ENCODE assay signal across 7 cellular contexts in genomic region chr6:2909051-2909606, GRCh38. TPM values are rescaled to one million over a fixed set of nuclear protein-coding genes. Genes with fewer than 3 reads are reported as not detected.
A peak's percentile ranks its signal among the peaks of the same experiment; 100 is the strongest.
DNase-seq lines count a peak whose midpoint lies in the region; ATAC-seq, FAIRE-seq and TF ChIP-seq lines count a peak whose summit lies in the region.
"Not testable (repeated sequence)": the region's sequence is repeated elsewhere in the genome, so short reads cannot be mapped to it uniquely, and the experiment has no call there.

No MANE protein-coding gene starts in this region.

- H2AFZ ChIP-seq in GM23338: peak overlapping the region; percentile 16; the same call in 1 of the 2 replicates
- not testable (repeated sequence) for H2AFZ ChIP-seq in astrocyte (ENCODE audit: low read depth, low read length)

- CTCF ChIA-PET in activated B cell treated with CpG ODN at 0.5 μM for 24 hours (lab: Charles Lee): interaction anchor here (0.6 kb wide), 1 partner anchor 64 kb away, joined by 3 read pairs; no protein-coding TSS in a partner anchor

- FAIRE-seq in astrocyte (lab: Jason Lieb, UNC): not testable (repeated sequence)

- not testable (repeated sequence) for ATAC-seq in GM23338; activated B cell treated with CpG ODN at 0.5 μM for 24 hours (ENCODE audit: low read depth); left lobe of liver; naive B cell (ENCODE audit: low read depth in 2 of 2)

- H3K36me3 ChIP-seq in GM23338 (ENCODE audit: insufficient read depth); astrocyte (ENCODE audit: insufficient read depth, low read length): not testable (repeated sequence)

- intact Hi-C loops in activated B cell treated with CpG ODN at 0.5 μM for 24 hours (cut with micrococcal nuclease): not testable (repeated sequence)

- POLR2A ChIA-PET in activated B cell treated with CpG ODN at 0.5 μM for 24 hours (lab: Charles Lee): interaction anchor here (1.0 to 2.6 kb wide), 4 partner anchors 11 to 80 kb away, joined by 4 to 8 read pairs (median 6); no protein-coding TSS in a partner anchor

- H3K4me2 ChIP-seq in GM23338: peak overlapping the region; percentile 51
- not testable (repeated sequence) for H3K4me2 ChIP-seq in astrocyte (ENCODE audit: low read length)

- not testable (repeated sequence) for H3K36me3 Mint-ChIP-seq in GM23338 (ENCODE audit: low read depth); activated B cell treated with CpG ODN at 0.5 μM for 24 hours (ENCODE audit: low read depth); astrocyte (ENCODE audit: low read depth, unreplicated experiment); naive B cell

- not testable (repeated sequence) for H3K9ac ChIP-seq in astrocyte (ENCODE audit: low read length)

- H3K4me1 ChIP-seq in GM23338 (ENCODE audit: insufficient read depth): peaks cover 34% of the 10 kb centered on the region
- not testable (repeated sequence) for H3K4me1 ChIP-seq in astrocyte (ENCODE audit: insufficient read depth, low read length)

- not testable (repeated sequence) for H3K9me3 ChIP-seq in astrocyte (ENCODE audit: insufficient read depth, low read depth, low read length)

- H3K27ac Mint-ChIP-seq in GM23338: not testable (repeated sequence)
- H3K27ac Mint-ChIP-seq in activated B cell treated with CpG ODN at 0.5 μM for 24 hours (peak overlapping the region; percentile 42), astrocyte (ENCODE audit: unreplicated experiment) (peak overlapping the region; percentile 21), naive B cell (peak overlapping the region in 4 of 6 donors; percentile 87 to 93 (median 88))

- not testable (repeated sequence) for H3K79me2 ChIP-seq in GM23338 (replicated peaks; ENCODE audit: insufficient read depth); astrocyte (ENCODE audit: insufficient read depth, low read length)

- TF ChIP-seq CTCF in GM23338 (conservative IDR thresholded peaks at IDR 0.05; ENCODE audit: low read depth in 2 of 2); activated B cell treated with CpG ODN at 0.5 μM for 24 hours (IDR thresholded peaks at IDR 0.05); astrocyte (IDR thresholded peaks at IDR 0.05; ENCODE audit: insufficient read depth, low read depth, low read length): not testable (repeated sequence)

- not testable (repeated sequence) for H3K4me3 Mint-ChIP-seq in GM23338; activated B cell treated with CpG ODN at 0.5 μM for 24 hours; astrocyte (ENCODE audit: unreplicated experiment)
- H3K4me3 Mint-ChIP-seq in naive B cell: peak overlapping the region in 6 of 8 donors; percentile 26 to 69 (median 45)

- peak overlapping the region; percentile 83 for H3K27ac ChIP-seq in GM23338 (ENCODE audit: low read depth)
- not testable (repeated sequence) for H3K27ac ChIP-seq in astrocyte (ENCODE audit: low read depth, low read length)

- not testable (repeated sequence) for H3K4me3 ChIP-seq in GM23338; astrocyte (ENCODE audit: insufficient read depth, low read depth, low read length)

- not testable (repeated sequence) for H4K20me1 ChIP-seq in GM23338 (replicated peaks; ENCODE audit: insufficient read depth); astrocyte (ENCODE audit: insufficient read depth, low read length)

- H3K9me2 ChIP-seq in GM23338 (ENCODE audit: insufficient read depth): not testable (repeated sequence)

- DNase-seq in GM23338 (ENCODE audit: low spot score); activated B cell treated with CpG ODN at 0.5 μM for 24 hours; astrocyte (ENCODE audit: low read depth); naive B cell: not testable (repeated sequence)
- DNase-seq in NCI-H2171 treated with DMSO at 0.1 percent for 48 hours (lab: John Stamatoyannopoulos, UW) (peak; percentile 42), left lobe of liver (ENCODE audit: low spot score) (peak; percentile 10)
- DNase-seq in stimulated activated CD8-positive, alpha-beta memory T cell treated with anti-CD3 and anti-CD28 coated beads, Interleukin-4, amount 100 ng/mL, for 48 hours: peak; percentile 7

- peaks cover 61% of the 10 kb centered on the region for H3K4me1 Mint-ChIP-seq in GM23338
- H3K4me1 Mint-ChIP-seq in activated B cell treated with CpG ODN at 0.5 μM for 24 hours: peaks cover 45% of the 10 kb centered on the region
- peaks cover 17% of the 10 kb centered on the region for H3K4me1 Mint-ChIP-seq in astrocyte (ENCODE audit: low read depth, unreplicated experiment)
- H3K4me1 Mint-ChIP-seq in naive B cell: peaks cover 36 to 51% (median 51%) of the 10 kb centered on the region in 3 donors

- H3K27me3 Mint-ChIP-seq in GM23338 (ENCODE audit: insufficient read depth, low read depth, poor library complexity): peaks cover 15% of the 10 kb centered on the region
- not testable (repeated sequence) for H3K27me3 Mint-ChIP-seq in activated B cell treated with CpG ODN at 0.5 μM for 24 hours; astrocyte (ENCODE audit: low read depth, unreplicated experiment); naive B cell

- H3K27me3 ChIP-seq in GM23338 (ENCODE audit: insufficient read depth); astrocyte (ENCODE audit: insufficient read depth, low read length): not testable (repeated sequence)

- peaks cover 23% of the 10 kb centered on the region for H3F3A ChIP-seq in GM23338 (replicated peaks; ENCODE audit: low read depth)

- H3K9me3 Mint-ChIP-seq in GM23338; activated B cell treated with CpG ODN at 0.5 μM for 24 hours; astrocyte (ENCODE audit: unreplicated experiment); naive B cell: not testable (repeated sequence)

RNA-seq across cellular contexts. Expression of gene SERPINB9, which starts 6.0 kb away (rescaled TPM):
- 65.0 and 71.3 TPM in 2 replicates for total RNA-seq in GM23338 (2014; rRNA removed; shearing (Covaris generic))
- 46.6 and 47.4 TPM in 2 replicates for polyA plus RNA-seq in GM23338 (2016; fragmentation: Nextera tagmentation; extraction: Ambion mirVana)
- 142 and 149 TPM in 2 replicates for total RNA-seq in activated B cell treated with CpG ODN at 0.5 μM for 24 hours
- total RNA-seq in astrocyte: 2.1 and 6.0 TPM in 2 replicates
- total RNA-seq in left lobe of liver: 2.0 TPM
- 10 to 100 TPM; 18.2 to 35.2 (median 27.7) TPM for polyA plus RNA-seq in naive B cell (ENCODE audit: low read depth in 6 of 6)
